ENCODE assay signal across 29 cellular contexts in genomic region chr16:50440531-50440930, GRCh38.
"Had no signal": no experiment of that assay in that cellular context is flagged by ENCODE, and none has a peak within 500 bp of the region (broad histone marks: within the 10 kb centered on the region; RNA-seq: fewer than 3 reads in every experiment).

No MANE protein-coding gene starts in this region.

- H3K27me3 Mint-ChIP-seq: activated B cell treated with CpG ODN at 0.5 μM for 24 hours; activated CD4-positive, alpha-beta memory T cell treated with anti-CD3 and anti-CD28 coated beads for 36 hours; activated CD4-positive, alpha-beta T cell treated with anti-CD3 and anti-CD28 coated beads, Interleukin-2, amount 10 ng/mL, durations not matched to agents 7 days and 5 days; activated naive CD8-positive, alpha-beta T cell; activated T-cell treated with anti-CD3 and anti-CD28 coated beads, Interleukin-2, amount 50 U/mL, for 24 hours had no signal

- H3K27ac ChIP-seq: cardiac muscle cell, SK-N-MC had no signal

- H3K27ac Mint-ChIP-seq: activated B cell treated with CpG ODN at 0.5 μM for 24 hours; activated CD4-positive, alpha-beta memory T cell treated with anti-CD3 and anti-CD28 coated beads for 36 hours; activated CD4-positive, alpha-beta T cell treated with anti-CD3 and anti-CD28 coated beads, Interleukin-2, amount 10 ng/mL, durations not matched to agents 7 days and 5 days; activated naive CD4-positive, alpha-beta T cell treated with anti-CD3 and anti-CD28 coated beads for 36 hours; activated naive CD8-positive, alpha-beta T cell; activated T-cell treated with anti-CD3 and anti-CD28 coated beads, Interleukin-2, amount 50 U/mL, for 24 hours; activated T-helper 1 cell treated with anti-CD3 and anti-CD28 coated beads, Interleukin-12 subunit alpha, Interleukin-12 subunit beta, Interleukin-2, Interleukin-4 antibody, amounts not matched to agents 30 ng/mL and 10 ng/mL and 1 ng/mL, durations not matched to agents 14 hours and 24 hours and 36 hours; brain; T-cell had no signal

- DNase-seq: activated B cell treated with CpG ODN at 0.5 μM for 24 hours; activated CD4-positive, alpha-beta memory T cell treated with anti-CD3 and anti-CD28 coated beads for 36 hours; activated CD4-positive, alpha-beta T cell treated with anti-CD3 and anti-CD28 coated beads, Interleukin-2, amount 10 ng/mL, durations not matched to agents 7 days and 5 days; activated gamma-delta T cell; activated naive CD4-positive, alpha-beta T cell treated with anti-CD3 and anti-CD28 coated beads for 36 hours; activated T-cell treated with anti-CD3 and anti-CD28 coated beads, Interleukin-2, amount 50 U/mL, for 24 hours; amygdala; Karpas-422; MM.1S; NCI-H1105; NCI-H1436; NCI-H1694 treated with DMSO at 0.1 percent for 48 hours; NCI-H2029 treated with DMSO at 0.1 percent for 48 hours; NCI-H510A treated with DMSO at 0.1 percent for 48 hours; NCI-H69; NK-92 treated with Interleukin-12 subunit alpha and Interleukin-12 subunit beta, amount 100 ng/mL, for 24 hours; OCI-M1; RPMI8226; T-helper 2 cell; T1000 had no signal

- FAIRE-seq: astrocyte, K562, TTC549 had no signal

- H3K36me3 Mint-ChIP-seq: brain had no signal

- H3K4me3 ChIP-seq: cardiac muscle cell, K562, SK-N-MC had no signal

- H3K4me3 Mint-ChIP-seq: activated B cell treated with CpG ODN at 0.5 μM for 24 hours; activated CD4-positive, alpha-beta memory T cell treated with anti-CD3 and anti-CD28 coated beads for 36 hours; activated CD4-positive, alpha-beta T cell treated with anti-CD3 and anti-CD28 coated beads, Interleukin-2, amount 10 ng/mL, durations not matched to agents 7 days and 5 days; activated naive CD4-positive, alpha-beta T cell treated with anti-CD3 and anti-CD28 coated beads for 36 hours; activated naive CD8-positive, alpha-beta T cell; activated T-cell treated with anti-CD3 and anti-CD28 coated beads, Interleukin-2, amount 50 U/mL, for 24 hours; activated T-helper 1 cell treated with anti-CD3 and anti-CD28 coated beads, Interleukin-12 subunit alpha, Interleukin-12 subunit beta, Interleukin-2, Interleukin-4 antibody, amounts not matched to agents 30 ng/mL and 10 ng/mL and 1 ng/mL, durations not matched to agents 14 hours and 24 hours and 36 hours; brain; T-cell had no signal

- H3K4me1 Mint-ChIP-seq: activated B cell treated with CpG ODN at 0.5 μM for 24 hours; activated CD4-positive, alpha-beta T cell treated with anti-CD3 and anti-CD28 coated beads, Interleukin-2, amount 10 ng/mL, durations not matched to agents 7 days and 5 days; brain; T-cell had no signal

- H3K36me3 ChIP-seq: cardiac muscle cell had no signal
